17 cellular contexts compared by ENCODE assay signal in genomic region chr6:8268606-8269005, GRCh38.
"Had no signal": no experiment of that assay in that cellular context is flagged by ENCODE, and none has a peak within 500 bp of the region (broad histone marks: within the 10 kb centered on the region; RNA-seq: fewer than 3 reads in every experiment).

No MANE protein-coding gene starts in this region.

- H3K27ac ChIP-seq: colonic mucosa, left lung, lower lobe of right lung, neutrophil, sigmoid colon, skin epidermis, stomach, thoracic aorta, transverse colon had no signal

- H3K4me1 ChIP-seq: colonic mucosa, esophagus squamous epithelium, left lung, lower lobe of right lung, sigmoid colon, stomach, transverse colon had no signal

- H3K27me3 ChIP-seq: colonic mucosa, esophagus squamous epithelium, left lung, neutrophil, sigmoid colon, stomach, transverse colon had no signal

- ATAC-seq: left lung; lower lobe of right lung; naive thymus-derived CD8-positive, alpha-beta T cell had no signal

- H3K36me3 ChIP-seq: colonic mucosa, esophagus squamous epithelium, left lung, lower lobe of right lung, neutrophil, sigmoid colon, stomach, thoracic aorta, transverse colon had no signal

- H3K4me3 ChIP-seq: colonic mucosa, esophagus squamous epithelium, left lung, lower lobe of right lung, sigmoid colon, skin epidermis, stomach, thoracic aorta, transverse colon had no signal

- H3K9me3 ChIP-seq: colonic mucosa, esophagus squamous epithelium, lower lobe of right lung, neutrophil, sigmoid colon, thoracic aorta, transverse colon had no signal

- DNase-seq: colonic mucosa; dermis blood vessel endothelial cell; esophagus squamous epithelium; foreskin fibroblast; immature natural killer cell; left lung; lower lobe of right lung; naive thymus-derived CD8-positive, alpha-beta T cell; sigmoid colon; stimulated activated CD4-positive, alpha-beta T cell treated with anti-CD3 and anti-CD28 coated beads, Interleukin-12 subunit alpha, Interleukin-12 subunit beta, amount 100 ng/mL, for 4 hours; stimulated activated naive CD4-positive, alpha-beta T cell; stomach; substantia nigra; transverse colon had no signal
